In the genomic region with DNA sequence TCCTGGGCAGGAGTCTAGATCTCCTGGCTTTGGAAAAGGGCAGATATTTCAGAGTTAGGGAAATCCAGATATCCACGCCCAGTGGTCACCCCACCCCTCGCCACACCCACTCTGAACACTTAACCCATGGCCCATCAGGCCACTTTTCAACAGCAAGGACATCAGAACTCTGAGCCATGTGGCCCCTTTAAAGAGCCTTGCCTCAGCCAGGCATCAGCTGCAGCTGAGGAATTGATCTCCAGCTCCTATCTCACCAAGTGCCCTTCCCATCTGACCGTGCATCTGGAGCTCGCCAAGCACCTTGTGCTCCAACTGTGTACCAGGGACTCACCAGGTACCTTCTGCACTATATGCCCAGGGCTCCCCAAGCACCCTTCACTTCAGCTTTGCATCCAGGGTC, we compare ENCODE assay signal across 1 cellular context.
TF ChIP-seq lines count a peak whose summit lies in the region.

No MANE protein-coding gene starts in this region.

TF ChIP-seq in K562, 482 proteins besides CTCF, POLR2A, EP300 and RAD21:
- TF ChIP-seq CBX3 (IDR thresholded peaks at IDR 0.05; ENCODE audit: borderline replicate concordance in 1 of 2, low read length in 2 of 2) (no peak), RNF2 (IDR thresholded peaks at IDR 0.05) (no peak)
TF ChIP-seq in K562: peak in this region for 0.
